11 cellular contexts compared by ENCODE assay signal in genomic region chr12:93126069-93126474, GRCh38.
A peak's percentile ranks its signal among the peaks of the same experiment; 100 is the strongest.
DNase-seq lines count a peak whose midpoint lies in the region; ATAC-seq, FAIRE-seq and TF ChIP-seq lines count a peak whose summit lies in the region.
"Had no signal": no experiment of that assay in that cellular context is flagged by ENCODE, and none has a peak within 500 bp of the region (broad histone marks: within the 10 kb centered on the region; RNA-seq: fewer than 3 reads in every experiment).

No MANE protein-coding gene starts in this region.

- H3K4me1 ChIP-seq in K562 (replicated peaks in 1 of 2; ENCODE audit: control insufficient read depth in 2 of 2, insufficient read depth in 2 of 2, low read length in 2 of 2) = no peaks in the 10 kb centered on the region; a peak in 3 of 5 replicates
- H3K4me1 ChIP-seq in tibial nerve = peaks cover 0 to 9% (median 0%) of the 10 kb centered on the region in 4 donors

- no peak overlapping the region for H3K9ac ChIP-seq in K562 (ENCODE audit: insufficient read depth in 1 of 2, low read depth in 2 of 2, low read length in 2 of 2)

- TF ChIP-seq RAD21 in K562 (CRISPR knock-in tag; conservative IDR thresholded peaks at IDR 0.05 in 1 of 2, IDR thresholded peaks at IDR 0.05 in 1 of 2) = 0 out of 4 replicates have a peak, but pooled peaks of 1 of the 2 experiments have one; percentile 11

- no peaks in the 10 kb centered on the region for H3K9me1 ChIP-seq in K562 (ENCODE audit: control insufficient read depth, insufficient read depth, low read length)

- H4K20me1 ChIP-seq in K562 (replicated peaks; ENCODE audit: control insufficient read depth, insufficient read depth, low read length) = no peaks in the 10 kb centered on the region

- no peaks in the 10 kb centered on the region for H3K36me3 ChIP-seq in K562 (ENCODE audit: control insufficient read depth, insufficient read depth, low read length)
- H3K36me3 ChIP-seq in tibial nerve = no peaks in the 10 kb centered on the region
- H3K36me3 ChIP-seq: spleen had no signal

- ATAC-seq in GM19043 (IDR thresholded peaks at IDR 0.05; ENCODE audit: low read depth, unreplicated experiment) (peak; percentile 65), HG03039 (IDR thresholded peaks at IDR 0.05; ENCODE audit: unreplicated experiment) (peak; percentile 59), K562 (no peak), HG03045 (IDR thresholded peaks at IDR 0.05; ENCODE audit: unreplicated experiment) (no peak), HG02571 (IDR thresholded peaks at IDR 0.05; ENCODE audit: unreplicated experiment) (no peak)

- intact Hi-C loops in K562 (cut with micrococcal nuclease) = no loop called here

- DNase-seq in ACHN = peak; percentile 10
- no peak for DNase-seq in K562 (ENCODE audit: extremely low read depth in 1 of 4, low spot score in 3 of 4)
- no peak for DNase-seq in tibial nerve (ENCODE audit: low spot score in 2 of 2)
- DNase-seq in AG20443 (ENCODE audit: low spot score) = no peak
- DNase-seq: GOT3, spleen, T1000 had no signal

- H3K9me3 ChIP-seq in K562 (replicated peaks; ENCODE audit: control insufficient read depth, insufficient read depth, low read depth, low read length) (no peaks in the 10 kb centered on the region), tibial nerve (no peaks in the 10 kb centered on the region)
- H3K9me3 ChIP-seq: spleen had no signal

- no peak overlapping the region for H3K4me2 ChIP-seq in K562 (ENCODE audit: insufficient read depth, low read length)

- no peak overlapping the region for H2AFZ ChIP-seq in K562 (ENCODE audit: low read depth, low read length)

- H3K27me3 ChIP-seq in K562 (ENCODE audit: control insufficient read depth in 2 of 2, insufficient read depth in 2 of 2, low read length in 2 of 2) = no peaks in the 10 kb centered on the region
- no peaks in the 10 kb centered on the region for H3K27me3 ChIP-seq in tibial nerve
- H3K27me3 ChIP-seq: spleen had no signal

- FAIRE-seq in K562 (lab: Jason Lieb, UNC) = no peak

- in situ Hi-C loops in ACHN (cut with HindIII; ENCODE audit: low pct_ligation_motif_present, low pct_unique_long_range_greater_than_20kb, low sequenced_read_pairs) (no loop called here), K562 (cut with MboI) (no loop called here)

- POLR2A ChIA-PET in K562 (lab: Yijun Ruan, JAX) = no interaction called here

- TF ChIP-seq EP300 in K562 (IDR thresholded peaks at IDR 0.05; ENCODE audit: low read length) = no peak
- no peak for TF ChIP-seq EP300 in tibial nerve (IDR thresholded peaks at IDR 0.05)

- no peaks in the 10 kb centered on the region for H3K79me2 ChIP-seq in K562 (ENCODE audit: control insufficient read depth, insufficient read depth, low read length)

- H3K27ac ChIP-seq in K562 (ENCODE audit: extremely low read depth, low read depth, low read length) (no peak overlapping the region), tibial nerve (no peak overlapping the region)

- CTCF ChIA-PET in K562 (lab: Yijun Ruan, JAX; ENCODE audit: low intra/inter-chr PET ratio) = no interaction called here

- TF ChIP-seq POLR2A in K562 (conservative IDR thresholded peaks at IDR 0.05) (no peak), tibial nerve (IDR thresholded peaks at IDR 0.05) (no peak)

- WGBS in K562 (ENCODE audit: insufficient coverage, low coverage, missing lambda C conversion rate) = 50% methylated on average over 2 of the region's 2 CpGs
- WGBS in tibial nerve, 2 donors = 82 to 92% methylated on average over 2 of the region's 2 CpGs

- BruUV-seq in K562 (replicated peaks; lab: Mats Ljungman, UMichigan) = no TSS peak

- TF ChIP-seq CTCF in K562 (IDR thresholded peaks at IDR 0.05 in 2 of 3, conservative IDR thresholded peaks at IDR 0.05 in 1 of 3; ENCODE audit: insufficient read depth in 2 of 3, low read depth in 1 of 3, low read length in 3 of 3) = no peak
- TF ChIP-seq CTCF in tibial nerve (IDR thresholded peaks at IDR 0.05) = no peak

- no peak overlapping the region for H3K4me3 ChIP-seq in K562
- H3K4me3 ChIP-seq in tibial nerve = no peak overlapping the region
- H3K4me3 ChIP-seq: spleen had no signal

TF ChIP-seq in K562, 482 proteins besides CTCF, POLR2A, EP300 and RAD21:
- no peak for TF ChIP-seq JUN (IDR thresholded peaks at IDR 0.05; ENCODE audit: borderline replicate concordance, low read depth, low read length)
- TF ChIP-seq JUN (CRISPR knock-in tag; IDR thresholded peaks at IDR 0.05; ENCODE audit: borderline replicate concordance) = no peak
- TF ChIP-seq MEF2D (tag; conservative IDR thresholded peaks at IDR 0.05; ENCODE audit: low read depth) = 0 out of 2 replicates have a peak, but pooled peaks have one; percentile 20
- TF ChIP-seq PRMT5 (CRISPR knock-in tag; IDR thresholded peaks at IDR 0.05) = no peak
- no peak for TF ChIP-seq ARID1B (IDR thresholded peaks at IDR 0.05)
- no peak for TF ChIP-seq NCOA2 (IDR thresholded peaks at IDR 0.05; ENCODE audit: partially characterized antibody in 2 of 2)
- TF ChIP-seq ZNF232 (CRISPR knock-in tag; IDR thresholded peaks at IDR 0.05) = no peak

Comparison
In these comparisons a context has a peak if more than half of its experiments do, and no peak if none do; other contexts are left out.
1. ATAC-seq: peak in GM19043 (single experiment) and HG03039 (single experiment); none in K562 (single experiment), HG03045 (single experiment) and HG02571 (single experiment).